ENCODE assay signal across 1 cellular context in genomic region chr16:10942352-10943297, GRCh38.
TF ChIP-seq lines count a peak whose summit lies in the region.

Gene DEXI (minus strand): TSS chr16:10942468. CDS start chr16:10942005, 463 bp downstream.

TF ChIP-seq in HepG2, 621 proteins besides CTCF, POLR2A, EP300 and RAD21 (continued from another document and continues in another):
- TF ChIP-seq TFDP1 (CRISPR knock-in tag; IDR thresholded peaks at IDR 0.05; ENCODE audit: borderline replicate concordance) (peak; percentile 72; the same call in 1 of the 2 replicates), JDP2 (CRISPR knock-in tag; IDR thresholded peaks at IDR 0.05; ENCODE audit: borderline replicate concordance) (no peak), PHF21A (CRISPR knock-in tag; IDR thresholded peaks at IDR 0.05) (no peak), TIGD3 (CRISPR knock-in tag; IDR thresholded peaks at IDR 0.05; ENCODE audit: borderline replicate concordance) (0 out of 2 replicates have a peak, but pooled peaks have one; percentile 60), ARNT2 (CRISPR knock-in tag; IDR thresholded peaks at IDR 0.05; ENCODE audit: low read depth) (peak; percentile 88), HNRNPUL1 (IDR thresholded peaks at IDR 0.05; ENCODE audit: low read depth, low read length) (no peak), ZNF83 (CRISPR knock-in tag; IDR thresholded peaks at IDR 0.05; ENCODE audit: borderline replicate concordance) (no peak), MAFK (conservative IDR thresholded peaks at IDR 0.05 in 1 of 2, IDR thresholded peaks at IDR 0.05 in 1 of 2; ENCODE audit: low read length in 2 of 2) (no peak), ZNF138 (CRISPR knock-in tag; IDR thresholded peaks at IDR 0.05; ENCODE audit: low read depth) (no peak), ZNF549 (CRISPR knock-in tag; IDR thresholded peaks at IDR 0.05) (0 out of 2 replicates have a peak, but pooled peaks have one; percentile 31), ZNF251 (CRISPR knock-in tag; IDR thresholded peaks at IDR 0.05) (no peak), ZNF530 (CRISPR knock-in tag; IDR thresholded peaks at IDR 0.05; ENCODE audit: low read depth) (no peak), ZNF564 (CRISPR knock-in tag; IDR thresholded peaks at IDR 0.05) (no peak), CEBPZ (IDR thresholded peaks at IDR 0.05; ENCODE audit: low read length) (no peak), ZFP62 (CRISPR knock-in tag; IDR thresholded peaks at IDR 0.05) (no peak), ZMYM4 (CRISPR knock-in tag; IDR thresholded peaks at IDR 0.05) (peak; percentile 80), PLRG1 (conservative IDR thresholded peaks at IDR 0.05) (no peak), ZNF674 (CRISPR knock-in tag; IDR thresholded peaks at IDR 0.05; ENCODE audit: low read depth) (no peak), SP140L (CRISPR knock-in tag; IDR thresholded peaks at IDR 0.05; ENCODE audit: borderline replicate concordance) (no peak), JARID2 (CRISPR knock-in tag; IDR thresholded peaks at IDR 0.05; ENCODE audit: insufficient replicate concordance) (no peak), ZSCAN21 (CRISPR knock-in tag; IDR thresholded peaks at IDR 0.05; ENCODE audit: borderline replicate concordance) (peak; percentile 77; the same call in 1 of the 2 replicates), CERS6 (CRISPR knock-in tag; IDR thresholded peaks at IDR 0.05) (no peak), AGO1 (IDR thresholded peaks at IDR 0.05; ENCODE audit: low read depth, low read length, poor library complexity, severe bottlenecking) (no peak), TP53 (CRISPR knock-in tag; conservative IDR thresholded peaks at IDR 0.05) (0 out of 2 replicates have a peak, but pooled peaks have one; percentile 53), ZNF33B (CRISPR knock-in tag; IDR thresholded peaks at IDR 0.05) (no peak), SP5 (CRISPR knock-in tag; IDR thresholded peaks at IDR 0.05; ENCODE audit: borderline replicate concordance, low read depth) (peak; percentile 72), GTF3A (CRISPR knock-in tag; conservative IDR thresholded peaks at IDR 0.05) (no peak), SOX6 (IDR thresholded peaks at IDR 0.05) (no peak), SOX6 (CRISPR knock-in tag; IDR thresholded peaks at IDR 0.05) (no peak), ZBTB7B (CRISPR knock-in tag; IDR thresholded peaks at IDR 0.05) (no peak), HCFC1 (IDR thresholded peaks at IDR 0.05; ENCODE audit: low read depth, low read length) (peak; percentile 26; the same call in 1 of the 2 replicates), GFI1 (CRISPR knock-in tag; IDR thresholded peaks at IDR 0.05; ENCODE audit: borderline replicate concordance) (no peak), GTF2F1 (IDR thresholded peaks at IDR 0.05; ENCODE audit: low read length) (no peak)
- TF ChIP-seq, protein P1, sequence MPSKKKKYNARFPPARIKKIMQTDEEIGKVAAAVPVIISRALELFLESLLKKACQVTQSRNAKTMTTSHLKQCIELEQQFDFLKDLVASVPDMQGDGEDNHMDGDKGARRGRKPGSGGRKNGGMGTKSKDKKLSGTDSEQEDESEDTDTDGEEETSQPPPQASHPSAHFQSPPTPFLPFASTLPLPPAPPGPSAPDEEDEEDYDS (CRISPR knock-in tag; IDR thresholded peaks at IDR 0.05) = peak; percentile 95
- TF ChIP-seq, protein P2, sequence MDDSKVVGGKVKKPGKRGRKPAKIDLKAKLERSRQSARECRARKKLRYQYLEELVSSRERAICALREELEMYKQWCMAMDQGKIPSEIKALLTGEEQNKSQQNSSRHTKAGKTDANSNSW (CRISPR knock-in tag; IDR thresholded peaks at IDR 0.05; ENCODE audit: borderline replicate concordance) = 0 out of 2 replicates have a peak, but pooled peaks have one; percentile 64
- TF ChIP-seq, protein P3, sequence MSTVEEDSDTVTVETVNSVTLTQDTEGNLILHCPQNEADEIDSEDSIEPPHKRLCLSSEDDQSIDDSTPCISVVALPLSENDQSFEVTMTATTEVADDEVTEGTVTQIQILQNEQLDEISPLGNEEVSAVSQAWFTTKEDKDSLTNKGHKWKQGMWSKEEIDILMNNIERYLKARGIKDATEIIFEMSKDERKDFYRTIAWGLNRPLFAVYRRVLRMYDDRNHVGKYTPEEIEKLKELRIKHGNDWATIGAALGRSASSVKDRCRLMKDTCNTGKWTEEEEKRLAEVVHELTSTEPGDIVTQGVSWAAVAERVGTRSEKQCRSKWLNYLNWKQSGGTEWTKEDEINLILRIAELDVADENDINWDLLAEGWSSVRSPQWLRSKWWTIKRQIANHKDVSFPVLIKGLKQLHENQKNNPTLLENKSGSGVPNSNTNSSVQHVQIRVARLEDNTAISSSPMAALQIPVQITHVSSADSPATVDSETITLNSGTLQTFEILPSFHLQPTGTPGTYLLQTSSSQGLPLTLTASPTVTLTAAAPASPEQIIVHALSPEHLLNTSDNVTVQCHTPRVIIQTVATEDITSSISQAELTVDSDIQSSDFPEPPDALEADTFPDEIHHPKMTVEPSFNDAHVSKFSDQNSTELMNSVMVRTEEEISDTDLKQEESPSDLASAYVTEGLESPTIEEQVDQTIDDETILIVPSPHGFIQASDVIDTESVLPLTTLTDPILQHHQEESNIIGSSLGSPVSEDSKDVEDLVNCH (CRISPR knock-in tag; IDR thresholded peaks at IDR 0.05) = no peak
- TF ChIP-seq, protein P4, sequence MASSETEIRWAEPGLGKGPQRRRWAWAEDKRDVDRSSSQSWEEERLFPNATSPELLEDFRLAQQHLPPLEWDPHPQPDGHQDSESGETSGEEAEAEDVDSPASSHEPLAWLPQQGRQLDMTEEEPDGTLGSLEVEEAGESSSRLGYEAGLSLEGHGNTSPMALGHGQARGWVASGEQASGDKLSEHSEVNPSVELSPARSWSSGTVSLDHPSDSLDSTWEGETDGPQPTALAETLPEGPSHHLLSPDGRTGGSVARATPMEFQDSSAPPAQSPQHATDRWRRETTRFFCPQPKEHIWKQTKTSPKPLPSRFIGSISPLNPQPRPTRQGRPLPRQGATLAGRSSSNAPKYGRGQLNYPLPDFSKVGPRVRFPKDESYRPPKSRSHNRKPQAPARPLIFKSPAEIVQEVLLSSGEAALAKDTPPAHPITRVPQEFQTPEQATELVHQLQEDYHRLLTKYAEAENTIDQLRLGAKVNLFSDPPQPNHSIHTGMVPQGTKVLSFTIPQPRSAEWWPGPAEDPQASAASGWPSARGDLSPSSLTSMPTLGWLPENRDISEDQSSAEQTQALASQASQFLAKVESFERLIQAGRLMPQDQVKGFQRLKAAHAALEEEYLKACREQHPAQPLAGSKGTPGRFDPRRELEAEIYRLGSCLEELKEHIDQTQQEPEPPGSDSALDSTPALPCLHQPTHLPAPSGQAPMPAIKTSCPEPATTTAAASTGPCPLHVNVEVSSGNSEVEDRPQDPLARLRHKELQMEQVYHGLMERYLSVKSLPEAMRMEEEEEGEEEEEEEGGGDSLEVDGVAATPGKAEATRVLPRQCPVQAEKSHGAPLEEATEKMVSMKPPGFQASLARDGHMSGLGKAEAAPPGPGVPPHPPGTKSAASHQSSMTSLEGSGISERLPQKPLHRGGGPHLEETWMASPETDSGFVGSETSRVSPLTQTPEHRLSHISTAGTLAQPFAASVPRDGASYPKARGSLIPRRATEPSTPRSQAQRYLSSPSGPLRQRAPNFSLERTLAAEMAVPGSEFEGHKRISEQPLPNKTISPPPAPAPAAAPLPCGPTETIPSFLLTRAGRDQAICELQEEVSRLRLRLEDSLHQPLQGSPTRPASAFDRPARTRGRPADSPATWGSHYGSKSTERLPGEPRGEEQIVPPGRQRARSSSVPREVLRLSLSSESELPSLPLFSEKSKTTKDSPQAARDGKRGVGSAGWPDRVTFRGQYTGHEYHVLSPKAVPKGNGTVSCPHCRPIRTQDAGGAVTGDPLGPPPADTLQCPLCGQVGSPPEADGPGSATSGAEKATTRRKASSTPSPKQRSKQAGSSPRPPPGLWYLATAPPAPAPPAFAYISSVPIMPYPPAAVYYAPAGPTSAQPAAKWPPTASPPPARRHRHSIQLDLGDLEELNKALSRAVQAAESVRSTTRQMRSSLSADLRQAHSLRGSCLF (CRISPR knock-in tag; IDR thresholded peaks at IDR 0.05; ENCODE audit: borderline replicate concordance) = no peak
- TF ChIP-seq, protein P5, sequence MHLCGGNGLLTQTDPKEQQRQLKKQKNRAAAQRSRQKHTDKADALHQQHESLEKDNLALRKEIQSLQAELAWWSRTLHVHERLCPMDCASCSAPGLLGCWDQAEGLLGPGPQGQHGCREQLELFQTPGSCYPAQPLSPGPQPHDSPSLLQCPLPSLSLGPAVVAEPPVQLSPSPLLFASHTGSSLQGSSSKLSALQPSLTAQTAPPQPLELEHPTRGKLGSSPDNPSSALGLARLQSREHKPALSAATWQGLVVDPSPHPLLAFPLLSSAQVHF (CRISPR knock-in tag; IDR thresholded peaks at IDR 0.05) = no peak
